24 cellular contexts compared by ENCODE assay signal in genomic region chr3:13367728-13368127, GRCh38.
"Had no signal": no experiment of that assay in that cellular context is flagged by ENCODE, and none has a peak within 500 bp of the region (broad histone marks: within the 10 kb centered on the region; RNA-seq: fewer than 3 reads in every experiment).

No MANE protein-coding gene starts in this region.

- H3K27ac ChIP-seq: KMS-11, SJCRH30 had no signal

- H3K4me3 Mint-ChIP-seq: IgD-negative memory B cell had no signal

- H3K36me3 ChIP-seq: SJCRH30 had no signal

- H3K9ac ChIP-seq: KMS-11 had no signal

- H3K27me3 Mint-ChIP-seq: IgD-negative memory B cell had no signal

- DNase-seq: Kasumi-1, MM.1S, NCI-H1048, NCI-H1105, NCI-H1417, NCI-H1436 treated with DMSO at 0.1 percent for 48 hours, NCI-H1694 treated with DMSO at 0.1 percent for 48 hours, NCI-H1930, NCI-H2081, NCI-H2107, NCI-H2227 treated with DMSO at 0.1 percent for 48 hours, NCI-H446, NCI-H510A, NCI-H524 treated with DMSO at 0.1 percent for 48 hours, NCI-H69, NCI-H774, RPMI8226, SHP77 treated with DMSO at 0.1 percent for 48 hours, SJCRH30, T-helper 1 cell had no signal

- H3K4me3 ChIP-seq: K562, SJCRH30 had no signal

- H3K9me3 Mint-ChIP-seq: IgD-negative memory B cell had no signal

- H3K4me2 ChIP-seq: KMS-11 had no signal

- ATAC-seq: K562, SK-N-SH treated with all-trans-retinoic acid at 6 μM for 48 hours had no signal

- H3K9me3 ChIP-seq: SJCRH30 had no signal

- H3K4me1 ChIP-seq: SJCRH30 had no signal

- H3K36me3 Mint-ChIP-seq: IgD-negative memory B cell had no signal
